Comparison of ENCODE assay signal across 19 cellular contexts in the genomic region with DNA sequence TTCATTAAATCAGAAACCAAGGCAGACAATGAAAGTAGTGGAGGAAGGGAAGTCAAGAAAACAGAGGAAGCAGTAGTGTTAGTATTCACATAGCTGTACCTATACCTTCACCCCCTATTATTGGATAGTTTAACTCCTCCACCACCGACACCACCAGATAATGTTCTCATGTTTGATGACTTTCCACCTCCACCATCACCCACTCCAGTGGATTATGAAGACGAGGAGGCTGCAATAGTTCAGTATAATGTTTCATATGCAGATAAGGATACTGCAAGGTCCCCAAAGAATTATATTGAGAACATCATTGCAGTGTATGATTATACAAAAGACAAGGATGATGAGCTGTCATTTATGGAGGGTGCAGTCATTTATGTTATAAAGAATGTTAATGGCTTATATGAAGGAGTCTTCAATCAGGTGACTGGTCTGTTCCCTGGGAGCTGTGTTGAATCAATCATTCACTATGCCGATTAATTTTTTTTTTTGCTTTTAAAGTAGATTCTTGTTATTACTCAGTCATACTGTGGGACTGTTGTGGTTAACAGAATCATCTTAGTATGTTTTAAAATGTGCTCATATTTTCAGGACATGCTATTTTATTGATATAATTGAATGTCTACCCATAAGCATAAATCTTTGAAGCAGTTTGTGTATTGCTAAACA. TPM values are rescaled to one million over a fixed set of nuclear protein-coding genes. Genes with fewer than 3 reads are reported as not detected.
DNase-seq lines count a peak whose midpoint lies in the region; ATAC-seq, FAIRE-seq and TF ChIP-seq lines count a peak whose summit lies in the region.
"Had no signal": no experiment of that assay in that cellular context is flagged by ENCODE, and none has a peak within 500 bp of the region (broad histone marks: within the 10 kb centered on the region; RNA-seq: fewer than 3 reads in every experiment).

No MANE protein-coding gene starts in this region.

- H3K27me3 ChIP-seq in colonic mucosa = no peaks in the 10 kb centered on the region
- H3K27me3 ChIP-seq: BLaER1 treated with 17β-estradiol and CSF1 and Interleukin-3, amounts not matched to agents 10 nM and 100 nM; esophagus squamous epithelium; gastroesophageal sphincter had no signal

- DNase-seq in D721Med (ENCODE audit: insufficient read length, low spot score) (no peak), HTR-8/SVneo (ENCODE audit: insufficient read length, low spot score) (no peak), amygdala (lab: John Stamatoyannopoulos, UW) (no peak), colonic mucosa (no peak), NCI-H1105 (lab: John Stamatoyannopoulos, UW) (no peak)
- no peak for DNase-seq in T-helper 2 cell treated with Interferon-gamma antibody and Interleukin-4, amounts not matched to agents 5 μg/mL and 100 μg/mL, for 36 hours (ENCODE audit: low spot score)
- DNase-seq: activated naive CD8-positive, alpha-beta T cell treated with anti-CD3 and anti-CD28 coated beads for 36 hours; esophagus squamous epithelium; NCI-H146; NCI-H748 treated with DMSO at 0.1 percent for 48 hours; occipital lobe had no signal

- H3K27me3 Mint-ChIP-seq in T-helper 2 cell treated with Interferon-gamma antibody and Interleukin-4, amounts not matched to agents 5 μg/mL and 100 μg/mL, for 36 hours (ENCODE audit: low read depth) = peaks cover 6% of the 10 kb centered on the region
- H3K27me3 Mint-ChIP-seq: activated naive CD8-positive, alpha-beta T cell treated with anti-CD3 and anti-CD28 coated beads for 36 hours had no signal

- H3K4me3 Mint-ChIP-seq in T-helper 2 cell treated with Interferon-gamma antibody and Interleukin-4, amounts not matched to agents 5 μg/mL and 100 μg/mL, for 36 hours = no peak overlapping the region
- H3K4me3 Mint-ChIP-seq: activated naive CD8-positive, alpha-beta T cell treated with anti-CD3 and anti-CD28 coated beads for 36 hours had no signal

- no peaks in the 10 kb centered on the region for H3K36me3 Mint-ChIP-seq in T-helper 2 cell treated with Interferon-gamma antibody and Interleukin-4, amounts not matched to agents 5 μg/mL and 100 μg/mL, for 36 hours (ENCODE audit: low read depth)

- peak; percentile 49 for ATAC-seq in GM18909 (IDR thresholded peaks at IDR 0.05; ENCODE audit: poor library complexity, unreplicated experiment)
- ATAC-seq in HG02678 (IDR thresholded peaks at IDR 0.05; ENCODE audit: unreplicated experiment) = peak; percentile 33
- ATAC-seq: A549, gastroesophageal sphincter, Right ventricle myocardium inferior had no signal

- TF ChIP-seq CTCF in D721Med (IDR thresholded peaks at IDR 0.05; ENCODE audit: insufficient read depth, missing control alignments) (no peak), colonic mucosa (IDR thresholded peaks at IDR 0.05) (no peak)

- no peaks in the 10 kb centered on the region for H3K9me3 Mint-ChIP-seq in T-helper 2 cell treated with Interferon-gamma antibody and Interleukin-4, amounts not matched to agents 5 μg/mL and 100 μg/mL, for 36 hours

- H3K9me3 ChIP-seq in colonic mucosa = no peaks in the 10 kb centered on the region
- H3K9me3 ChIP-seq: A549, esophagus squamous epithelium, gastroesophageal sphincter had no signal

- H3K4me1 Mint-ChIP-seq in T-helper 2 cell treated with Interferon-gamma antibody and Interleukin-4, amounts not matched to agents 5 μg/mL and 100 μg/mL, for 36 hours (ENCODE audit: low read depth) = peaks cover 2% of the 10 kb centered on the region
- H3K4me1 Mint-ChIP-seq: activated naive CD8-positive, alpha-beta T cell treated with anti-CD3 and anti-CD28 coated beads for 36 hours had no signal

- FAIRE-seq in D721Med (lab: Jason Lieb, UNC) (peak; percentile 35), HTR-8/SVneo (lab: Jason Lieb, UNC) (peak; percentile 92)
- FAIRE-seq: A549, TTC549 had no signal

- no peak overlapping the region for H3K4me3 ChIP-seq in colonic mucosa
- H3K4me3 ChIP-seq: A549; BLaER1 treated with 17β-estradiol and CSF1 and Interleukin-3, amounts not matched to agents 10 nM and 100 nM; esophagus squamous epithelium; gastroesophageal sphincter had no signal

- no peaks in the 10 kb centered on the region for H3K36me3 ChIP-seq in colonic mucosa
- H3K36me3 ChIP-seq: BLaER1 treated with 17β-estradiol and CSF1 and Interleukin-3, amounts not matched to agents 10 nM and 100 nM; esophagus squamous epithelium; gastroesophageal sphincter had no signal

- H3K4me1 ChIP-seq in colonic mucosa = no peaks in the 10 kb centered on the region

- H3K9ac ChIP-seq in colonic mucosa (ENCODE audit: low read depth in 2 of 2, low read length in 2 of 2) = no peak overlapping the region
- H3K9ac ChIP-seq: BLaER1 treated with 17β-estradiol and CSF1 and Interleukin-3, amounts not matched to agents 10 nM and 100 nM had no signal

- intact Hi-C loops in colonic mucosa (cut with DNase I) = no loop called here

- H3K27ac Mint-ChIP-seq in T-helper 2 cell treated with Interferon-gamma antibody and Interleukin-4, amounts not matched to agents 5 μg/mL and 100 μg/mL, for 36 hours = no peak overlapping the region
- H3K27ac Mint-ChIP-seq: activated naive CD8-positive, alpha-beta T cell treated with anti-CD3 and anti-CD28 coated beads for 36 hours had no signal

- H3K27ac ChIP-seq in colonic mucosa = no peak overlapping the region
- H3K27ac ChIP-seq: A549; BLaER1 treated with 17β-estradiol and CSF1 and Interleukin-3, amounts not matched to agents 10 nM and 100 nM; esophagus squamous epithelium; gastroesophageal sphincter; HL-60 had no signal

RNA-seq across cellular contexts. Expression of gene KTN1, which starts 32.2 kb away (rescaled TPM):
- total RNA-seq in colonic mucosa = 100 to 1,000 TPM; 149 to 264 TPM
